ENCODE assay signal across 8 cellular contexts in the genomic region with DNA sequence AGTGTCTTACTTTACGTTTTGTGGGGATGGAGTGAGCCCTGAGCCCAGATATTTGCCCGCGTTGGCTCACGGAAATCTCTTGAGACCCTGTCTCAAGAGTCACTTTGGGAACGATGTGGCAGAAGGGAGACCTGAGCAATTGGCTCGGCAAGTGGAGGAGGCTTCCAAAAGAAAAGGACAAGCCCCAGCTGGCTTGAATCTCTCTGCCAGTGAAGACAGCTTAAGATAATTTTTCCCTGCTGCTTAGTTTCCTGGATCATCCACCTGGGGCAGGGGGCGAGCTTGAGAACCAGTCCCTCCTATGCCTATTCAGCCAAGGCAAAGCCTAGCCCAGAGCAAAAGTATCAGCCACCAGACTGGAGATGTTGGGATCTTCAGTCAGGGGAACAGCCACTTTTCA. TPM values are rescaled to one million over a fixed set of nuclear protein-coding genes. Genes with fewer than 3 reads are reported as not detected.
DNase-seq lines count a peak whose midpoint lies in the region; ATAC-seq and TF ChIP-seq lines count a peak whose summit lies in the region.

No MANE protein-coding gene starts in this region.

- WGBS in endodermal cell (ENCODE audit: insufficient coverage in 1 of 2, insufficient read length in 1 of 2), 2 experiments: 6 to 8% methylated on average over 6 to 7 of the region's 7 CpGs

- H3K27ac ChIP-seq in endodermal cell (ENCODE audit: low read depth, low read length): no peak overlapping the region

- peak overlapping the region; percentile 96 for H3K4me3 ChIP-seq in endodermal cell (ENCODE audit: low read length)

- H3K4me1 Mint-ChIP-seq in activated CD8-positive, alpha-beta memory T cell treated with anti-CD3 and anti-CD28 coated beads, Interleukin-2, amount 10 ng/mL, durations not matched to agents 7 days and 5 days: peaks cover 26% of the 10 kb centered on the region
- H3K4me1 Mint-ChIP-seq in endodermal cell (peaks cover 14% of the 10 kb centered on the region), neural crest cell (peaks cover 14% of the 10 kb centered on the region)

- peaks cover 11% of the 10 kb centered on the region for H3K36me3 ChIP-seq in endodermal cell (ENCODE audit: control insufficient read depth, insufficient read depth, low read length)

- H3K27me3 Mint-ChIP-seq in activated CD8-positive, alpha-beta memory T cell treated with anti-CD3 and anti-CD28 coated beads, Interleukin-2, amount 10 ng/mL, durations not matched to agents 7 days and 5 days: peaks cover 3% of the 10 kb centered on the region
- H3K27me3 Mint-ChIP-seq in endodermal cell (ENCODE audit: insufficient read depth) (no peaks in the 10 kb centered on the region), neural crest cell (ENCODE audit: low read depth) (no peaks in the 10 kb centered on the region)

- peak overlapping the region; percentile 94 for H3K27ac Mint-ChIP-seq in activated CD8-positive, alpha-beta memory T cell treated with anti-CD3 and anti-CD28 coated beads, Interleukin-2, amount 10 ng/mL, durations not matched to agents 7 days and 5 days
- H3K27ac Mint-ChIP-seq in endodermal cell (peak overlapping the region; percentile 95), neural crest cell (ENCODE audit: unreplicated experiment) (no peak overlapping the region)

- ATAC-seq in activated CD8-positive, alpha-beta memory T cell treated with anti-CD3 and anti-CD28 coated beads, Interleukin-2, amount 10 ng/mL, durations not matched to agents 7 days and 5 days: no peak
- ATAC-seq in GM19397 (IDR thresholded peaks at IDR 0.05; ENCODE audit: unreplicated experiment): no peak

- TF ChIP-seq CTCF in endodermal cell (conservative IDR thresholded peaks at IDR 0.05) (peak; percentile 46), neural crest cell (conservative IDR thresholded peaks at IDR 0.05) (no peak), GM10266 (IDR thresholded peaks at IDR 0.05; ENCODE audit: control insufficient read depth, insufficient read depth, low read depth, missing control alignments) (no peak)

- peak overlapping the region; percentile 87 for H3K9ac ChIP-seq in endodermal cell (ENCODE audit: extremely low read depth, low read length, poor library complexity, severe bottlenecking)

- CTCF ChIA-PET in activated CD8-positive, alpha-beta memory T cell treated with anti-CD3 and anti-CD28 coated beads, Interleukin-2, amount 10 ng/mL, durations not matched to agents 7 days and 5 days (lab: Charles Lee): interaction anchor here (1.1 kb wide), 1 partner anchor 12 kb away, joined by 4 read pairs; no protein-coding TSS in a partner anchor

- H3K36me3 Mint-ChIP-seq in activated CD8-positive, alpha-beta memory T cell treated with anti-CD3 and anti-CD28 coated beads, Interleukin-2, amount 10 ng/mL, durations not matched to agents 7 days and 5 days: peaks cover 2% of the 10 kb centered on the region
- H3K36me3 Mint-ChIP-seq in endodermal cell (ENCODE audit: low read depth): peaks cover 2% of the 10 kb centered on the region
- H3K36me3 Mint-ChIP-seq in neural crest cell (ENCODE audit: low read depth): no peaks in the 10 kb centered on the region

- H3K4me3 Mint-ChIP-seq in activated CD8-positive, alpha-beta memory T cell treated with anti-CD3 and anti-CD28 coated beads, Interleukin-2, amount 10 ng/mL, durations not matched to agents 7 days and 5 days: peak overlapping the region; percentile 86
- H3K4me3 Mint-ChIP-seq in endodermal cell (peak overlapping the region; percentile 92), neural crest cell (peak overlapping the region; percentile 93)

- no peaks in the 10 kb centered on the region for H3K4me1 ChIP-seq in endodermal cell (ENCODE audit: control insufficient read depth, insufficient read depth, low read length)

- peaks cover 6% of the 10 kb centered on the region for H3K9me3 ChIP-seq in endodermal cell (ENCODE audit: control insufficient read depth, low read length)

- DNase-seq in activated CD8-positive, alpha-beta memory T cell treated with anti-CD3 and anti-CD28 coated beads, Interleukin-2, amount 10 ng/mL, durations not matched to agents 7 days and 5 days: no peak
- no peak for DNase-seq in activated CD8-positive, alpha-beta memory T cell treated with anti-CD3 and anti-CD28 coated beads for 24 hours
- DNase-seq in RKO (ENCODE audit: low spot score): peak; percentile 11
- peak; percentile 65 for DNase-seq in endodermal cell
- no peak for DNase-seq in neural crest cell (ENCODE audit: low read depth, low spot score)
- DNase-seq in GM10266 (ENCODE audit: extremely low spot score): no peak
- DNase-seq in stimulated activated CD4-positive, alpha-beta T cell treated with anti-CD3 and anti-CD28 coated beads, Interleukin-4, amount 100 ng/mL, for 24 hours: no peak

- no peaks in the 10 kb centered on the region for H3K27me3 ChIP-seq in endodermal cell (ENCODE audit: control insufficient read depth, insufficient read depth, low read length, poor library complexity, severe bottlenecking)

- peaks cover 5% of the 10 kb centered on the region for H3K9me3 Mint-ChIP-seq in activated CD8-positive, alpha-beta memory T cell treated with anti-CD3 and anti-CD28 coated beads, Interleukin-2, amount 10 ng/mL, durations not matched to agents 7 days and 5 days (ENCODE audit: low read depth)
- H3K9me3 Mint-ChIP-seq in endodermal cell (peaks cover 11% of the 10 kb centered on the region), neural crest cell (no peaks in the 10 kb centered on the region)

RNA-seq across cellular contexts. Expression of a gene that starts 0.7 kb away (rescaled TPM):
- total RNA-seq in activated CD8-positive, alpha-beta memory T cell treated with anti-CD3 and anti-CD28 coated beads, Interleukin-2, amount 10 ng/mL, durations not matched to agents 7 days and 5 days: 10 to 100 TPM; 14.5 to 15.2 TPM
- 10 to 100 TPM; 19.5 to 21.8 TPM for total RNA-seq in endodermal cell
- 26.2 TPM for polyA plus RNA-seq in endodermal cell (2013, experiment 1 of 2)
- polyA plus RNA-seq in endodermal cell (2013, experiment 2 of 2): 23.2 TPM
- total RNA-seq in neural crest cell: 15.4 and 16.2 TPM in 2 replicates

Comparison
In these comparisons a context has a peak if more than half of its experiments do, and no peak if none do; other contexts are left out.
1. DNase-seq: peak in RKO (single experiment) and endodermal cell (single experiment); none in activated CD8-positive, alpha-beta memory T cell treated with anti-CD3 and anti-CD28 coated beads, Interleukin-2, amount 10 ng/mL, durations not matched to agents 7 days and 5 days (single experiment), activated CD8-positive, alpha-beta memory T cell treated with anti-CD3 and anti-CD28 coated beads for 24 hours (single experiment), neural crest cell (single experiment), GM10266 (single experiment) and stimulated activated CD4-positive, alpha-beta T cell treated with anti-CD3 and anti-CD28 coated beads, Interleukin-4, amount 100 ng/mL, for 24 hours (single experiment).
2. Peak in every context shown above with its lines, with median percentiles within 50 percentile points of each other: H3K4me3 Mint-ChIP-seq.